8 cellular contexts compared by ENCODE assay signal in the genomic region with DNA sequence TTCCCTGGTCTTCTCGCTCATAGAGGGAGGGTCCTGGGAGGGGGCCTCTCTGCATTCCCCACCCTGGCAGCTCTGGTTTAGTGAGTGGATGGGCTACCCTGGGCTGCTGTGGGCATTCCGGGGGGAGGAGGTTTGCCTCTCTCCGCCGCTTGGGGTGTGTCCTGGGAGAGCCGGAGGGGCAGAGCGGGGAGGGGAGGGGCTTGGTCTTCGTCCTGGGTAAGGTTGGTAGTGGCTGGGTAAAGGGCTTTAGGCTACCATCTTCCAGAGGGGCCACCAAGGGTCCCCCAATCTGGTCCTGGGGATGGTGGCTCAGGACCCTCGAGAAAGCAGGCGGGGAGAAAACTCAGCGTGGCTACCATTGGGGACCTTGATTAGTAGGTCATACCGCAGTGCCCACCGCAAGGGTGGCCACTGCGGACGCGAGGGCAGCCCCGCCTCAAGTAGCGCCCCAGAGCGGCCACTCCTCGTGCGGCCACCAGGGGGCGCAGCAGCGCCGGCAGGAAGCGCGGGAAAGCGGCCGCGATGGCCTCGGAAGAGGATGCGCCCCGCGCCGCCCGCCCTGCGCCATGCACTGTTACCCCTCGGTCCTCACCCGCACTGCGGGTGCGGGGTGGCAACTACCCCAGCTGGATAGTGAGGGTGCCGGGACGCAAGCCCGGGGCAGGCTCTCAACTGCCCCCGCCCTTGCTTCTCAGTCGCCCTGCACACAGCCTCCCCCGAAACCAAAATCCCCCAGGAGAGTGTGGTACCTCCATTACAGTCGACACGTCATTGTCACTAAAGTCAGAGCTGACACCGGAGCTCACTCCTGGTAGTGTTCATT.
A peak's percentile ranks its signal among the peaks of the same experiment; 100 is the strongest.
DNase-seq lines count a peak whose midpoint lies in the region; ATAC-seq and TF ChIP-seq lines count a peak whose summit lies in the region.

No MANE protein-coding gene starts in this region.

- peaks cover 8% of the 10 kb centered on the region for H3K4me1 Mint-ChIP-seq in T-helper 2 cell treated with Interferon-gamma antibody and Interleukin-4, amounts not matched to agents 5 μg/mL and 100 μg/mL, for 36 hours (ENCODE audit: low read depth)

- ATAC-seq in HG03520 (IDR thresholded peaks at IDR 0.05; ENCODE audit: unreplicated experiment) (no peak), GM18498 (IDR thresholded peaks at IDR 0.05; ENCODE audit: unreplicated experiment) (no peak)

- in situ Hi-C loops in astrocyte of the cerebellum (cut with HindIII; ENCODE audit: low sequenced_read_pairs), result no loop called here

- no peaks in the 10 kb centered on the region for H3K9me3 Mint-ChIP-seq in T-helper 2 cell treated with Interferon-gamma antibody and Interleukin-4, amounts not matched to agents 5 μg/mL and 100 μg/mL, for 36 hours

- peak overlapping the region; percentile 17 for H3K4me3 ChIP-seq in astrocyte of the cerebellum (ENCODE audit: low read depth, low read length)

- H3K36me3 Mint-ChIP-seq in T-helper 2 cell treated with Interferon-gamma antibody and Interleukin-4, amounts not matched to agents 5 μg/mL and 100 μg/mL, for 36 hours (ENCODE audit: low read depth), result no peaks in the 10 kb centered on the region

- no peak overlapping the region for H3K27ac Mint-ChIP-seq in T-helper 2 cell treated with Interferon-gamma antibody and Interleukin-4, amounts not matched to agents 5 μg/mL and 100 μg/mL, for 36 hours

- peak; percentile 8 for DNase-seq in GM04504 (ENCODE audit: low read depth)
- DNase-seq in LoVo (ENCODE audit: low spot score), result peak; percentile 64
- DNase-seq in T-helper 2 cell treated with Interferon-gamma antibody and Interleukin-4, amounts not matched to agents 5 μg/mL and 100 μg/mL, for 36 hours (ENCODE audit: low spot score), result peak; percentile 67
- DNase-seq in astrocyte of the cerebellum (ENCODE audit: low read depth), result no peak
- DNase-seq in iPS-NIHi11 (ENCODE audit: low spot score), result peak; percentile 89
- DNase-seq in stimulated activated CD4-positive, alpha-beta T cell treated with anti-CD3 and anti-CD28 coated beads, Interleukin-15, amount 100 ng/mL, for 24 hours, result peak; percentile 76

- peak overlapping the region; percentile 53 for H3K4me3 Mint-ChIP-seq in T-helper 2 cell treated with Interferon-gamma antibody and Interleukin-4, amounts not matched to agents 5 μg/mL and 100 μg/mL, for 36 hours

- H3K27me3 Mint-ChIP-seq in T-helper 2 cell treated with Interferon-gamma antibody and Interleukin-4, amounts not matched to agents 5 μg/mL and 100 μg/mL, for 36 hours (ENCODE audit: low read depth), result peaks cover 14% of the 10 kb centered on the region

- peak; percentile 88 for TF ChIP-seq CTCF in astrocyte of the cerebellum (IDR thresholded peaks at IDR 0.05; ENCODE audit: low read depth, low read length, missing control alignments)
